ENCODE assay signal across 20 cellular contexts in genomic region chr7:5083291-5083690, GRCh38.
"Had no signal": no experiment of that assay in that cellular context is flagged by ENCODE, and none has a peak within 500 bp of the region (broad histone marks: within the 10 kb centered on the region; RNA-seq: fewer than 3 reads in every experiment).

No MANE protein-coding gene starts in this region.

- H3K9me3 ChIP-seq: left lung, tibial nerve had no signal

- H3K27ac ChIP-seq: foreskin keratinocyte, left lung, skin epidermis, tibial nerve had no signal

- FAIRE-seq: kidney had no signal

- H3K4me1 ChIP-seq: foreskin keratinocyte had no signal

- H3K36me3 ChIP-seq: left lung, tibial nerve had no signal

- H3K4me3 ChIP-seq: left lung, skin epidermis, tibial nerve had no signal

- H3K27me3 ChIP-seq: foreskin keratinocyte had no signal

- DNase-seq: activated B cell treated with CpG ODN at 0.5 μM for 24 hours; activated CD4-positive, alpha-beta T cell treated with anti-CD3 and anti-CD28 coated beads for 48 hours; activated CD8-positive, alpha-beta T cell treated with anti-CD3 and anti-CD28 coated beads for 36 hours; activated gamma-delta T cell; activated T-cell treated with anti-CD3 and anti-CD28 coated beads, Interleukin-2, amount 50 U/mL, for 72 hours; amniotic stem cell; cortex of kidney; effector CD8-positive, alpha-beta T cell; foreskin keratinocyte; glutamatergic neuron; hypothalamus; kidney; nucleus accumbens; stimulated activated CD4-positive, alpha-beta T cell treated with anti-CD3 and anti-CD28 coated beads, Interleukin-15, amount 100 ng/mL, for 24 hours; stimulated activated CD4-positive, alpha-beta T cell treated with anti-CD3 and anti-CD28 coated beads, Interleukin-4, amount 100 ng/mL, for 24 hours; stimulated activated naive CD4-positive, alpha-beta T cell had no signal

- ATAC-seq: activated CD8-positive, alpha-beta T cell treated with anti-CD3 and anti-CD28 coated beads for 36 hours; activated T-cell treated with anti-CD3 and anti-CD28 coated beads, Interleukin-2, amount 50 U/mL, for 72 hours; foreskin keratinocyte; left lung; natural killer cell treated with Interleukin-12 subunit alpha and Interleukin-12 subunit beta and Interleukin-15 and Interleukin-18, amount 100 ng/mL, for 72 hours had no signal
